ENCODE assay signal across 8 cellular contexts in genomic region chr18:9614401-9615279, GRCh38.
DNase-seq lines count a peak whose midpoint lies in the region; ATAC-seq lines count a peak whose summit lies in the region.

TSS of gene PPP4R1 (minus strand) at chr18:9614559. CDS start at chr18:9614484, 75 bp downstream.

- peak within 1 kb of the TSS; percentile 88 for H3K9ac ChIP-seq in NT2/D1 (ENCODE audit: insufficient read length, low read depth)

- H3K9me3 ChIP-seq in NT2/D1 (ENCODE audit: insufficient read depth, low read length), result no peaks in the 10 kb centered on the region

- peaks cover 17% of the 10 kb centered on the region for H3K36me3 ChIP-seq in NT2/D1 (ENCODE audit: insufficient read depth, insufficient read length, low read length)

- H3K4me3 ChIP-seq in NT2/D1 (ENCODE audit: insufficient read length, low read depth), result peak within 1 kb of the TSS; percentile 81

- peak; percentile 51 for ATAC-seq in HG03439 (IDR thresholded peaks at IDR 0.05; ENCODE audit: unreplicated experiment)

- no peaks in the 10 kb centered on the region for H3K27me3 ChIP-seq in NT2/D1 (ENCODE audit: insufficient read depth, insufficient read length)

- H3K4me1 ChIP-seq in NT2/D1 (ENCODE audit: insufficient read depth, insufficient read length), result no peaks in the 10 kb centered on the region

- peak; percentile 78 for DNase-seq in Ammon's horn (ENCODE audit: low spot score)
- peak; percentile 76 for DNase-seq in GM19238 (ENCODE audit: insufficient read length, low spot score)
- peak; percentile 63 for DNase-seq in NT2/D1 (ENCODE audit: low read depth, low spot score)
- DNase-seq in activated T-cell treated with anti-CD3 and anti-CD28 coated beads for 24 hours (ENCODE audit: low read depth), result peak; percentile 47
- DNase-seq in epidermal melanocyte (ENCODE audit: insufficient read length, low spot score), result peak; percentile 60
- DNase-seq in midbrain (lab: John Stamatoyannopoulos, UW), result peak; percentile 73
- peak; percentile 45 to 48 for DNase-seq in stimulated activated CD8-positive, alpha-beta memory T cell treated with anti-CD3 and anti-CD28 coated beads, Interleukin-15, amount 100 ng/mL, for 48 hours (ENCODE audit: low read depth in 2 of 2)

Comparison
In these comparisons a context has a peak if more than half of its experiments do, and no peak if none do; other contexts are left out.
1. Peak in every context shown above with its lines: DNase-seq, ATAC-seq and H3K4me3 ChIP-seq.